ENCODE assay signal across 1 cellular context in genomic region chr22:26170795-26171194, GRCh38.
A peak's percentile ranks its signal among the peaks of the same experiment; 100 is the strongest.
TF ChIP-seq lines count a peak whose summit lies in the region.

No MANE protein-coding gene starts in this region.

TF ChIP-seq in WTC11, 78 proteins besides CTCF, POLR2A, EP300 and RAD21 (continued from another document):
- TF ChIP-seq FOXP4 (CRISPR knock-in tag; IDR thresholded peaks at IDR 0.05) (peak; percentile 90), ESRRA (CRISPR knock-in tag; IDR thresholded peaks at IDR 0.05; ENCODE audit: borderline replicate concordance) (peak; percentile 83; the same call in 1 of the 2 replicates), ZNF121 (CRISPR knock-in tag; IDR thresholded peaks at IDR 0.05) (peak; percentile 62; the same call in 1 of the 2 replicates), NR1H2 (CRISPR knock-in tag; IDR thresholded peaks at IDR 0.05) (no peak), TCF7 (CRISPR knock-in tag; IDR thresholded peaks at IDR 0.05; ENCODE audit: low read depth) (no peak)
- TF ChIP-seq, protein P1, sequence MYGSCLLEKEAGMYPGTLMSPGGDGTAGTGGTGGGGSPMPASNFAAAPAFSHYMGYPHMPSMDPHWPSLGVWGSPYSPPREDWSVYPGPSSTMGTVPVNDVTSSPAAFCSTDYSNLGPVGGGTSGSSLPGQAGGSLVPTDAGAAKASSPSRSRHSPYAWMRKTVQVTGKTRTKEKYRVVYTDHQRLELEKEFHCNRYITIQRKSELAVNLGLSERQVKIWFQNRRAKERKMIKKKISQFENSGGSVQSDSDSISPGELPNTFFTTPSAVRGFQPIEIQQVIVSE (CRISPR knock-in tag; IDR thresholded peaks at IDR 0.05; ENCODE audit: borderline replicate concordance), result no peak
TF ChIP-seq in WTC11: peak in this region for 27.
